26 cellular contexts compared by ENCODE assay signal in the genomic region with DNA sequence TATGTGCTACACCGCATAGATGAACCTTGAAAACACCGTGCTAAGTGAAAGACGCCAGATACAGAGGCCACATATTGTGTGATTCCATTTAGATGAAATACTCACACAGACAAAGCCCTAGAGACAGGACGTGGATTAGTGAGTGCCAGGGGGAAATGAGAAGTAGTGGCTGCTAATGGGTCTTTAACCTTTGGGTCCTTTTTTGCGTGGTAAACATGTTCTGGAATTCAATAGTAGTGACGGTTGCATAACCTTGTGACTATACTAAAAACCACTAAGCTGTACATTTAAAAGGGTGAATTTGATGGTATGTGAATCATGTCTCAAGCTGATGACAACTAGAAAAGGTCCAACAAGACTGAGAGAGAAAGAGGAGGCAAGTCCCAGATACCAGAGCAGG. TPM values are rescaled to one million over a fixed set of nuclear protein-coding genes. Genes with fewer than 3 reads are reported as not detected.
"Had no signal": no experiment of that assay in that cellular context is flagged by ENCODE, and none has a peak within 500 bp of the region (broad histone marks: within the 10 kb centered on the region; RNA-seq: fewer than 3 reads in every experiment).

No MANE protein-coding gene starts in this region.

- H3K27ac Mint-ChIP-seq: activated CD8-positive, alpha-beta memory T cell treated with anti-CD3 and anti-CD28 coated beads, Interleukin-2, amount 10 ng/mL, durations not matched to agents 7 days and 5 days; activated CD8-positive, alpha-beta T cell treated with anti-CD3 and anti-CD28 coated beads for 36 hours; activated naive CD8-positive, alpha-beta T cell treated with anti-CD3 and anti-CD28 coated beads, Interleukin-2, amount 50 U/mL, for 24 hours; brain; dendritic cell treated with granulocyte-macrophage colony-stimulating factor and Interleukin-4, amounts not matched to agents 40 ng/mL and 50 ng/mL, for 4 days; stimulated activated memory B cell treated with anti-CD40 and anti-IgM and Interleukin-4, amounts not matched to agents 10 μg/mL and 1 μg/mL and 100 μg/mL, for 72 hours; T-helper 1 cell treated with Interleukin-12 subunit alpha and Interleukin-12 subunit beta and Interleukin-4 antibody, amounts not matched to agents 30 μg/mL and 1 μg/mL, for 36 hours had no signal

- H3K4me1 ChIP-seq: gastrocnemius medialis, right lobe of liver, transverse colon, vagina had no signal

- ATAC-seq: activated CD8-positive, alpha-beta memory T cell treated with anti-CD3 and anti-CD28 coated beads, Interleukin-2, amount 10 ng/mL, durations not matched to agents 7 days and 5 days; activated CD8-positive, alpha-beta T cell treated with anti-CD3 and anti-CD28 coated beads for 36 hours; activated naive CD8-positive, alpha-beta T cell treated with anti-CD3 and anti-CD28 coated beads, Interleukin-2, amount 50 U/mL, for 24 hours; esophagus mucosa; gastrocnemius medialis; left colon; right lobe of liver; stimulated activated memory B cell treated with anti-CD40 and anti-IgM and Interleukin-4, amounts not matched to agents 10 μg/mL and 1 μg/mL and 100 μg/mL, for 72 hours had no signal

- H3K4me3 Mint-ChIP-seq: activated CD8-positive, alpha-beta memory T cell treated with anti-CD3 and anti-CD28 coated beads, Interleukin-2, amount 10 ng/mL, durations not matched to agents 7 days and 5 days; activated CD8-positive, alpha-beta T cell treated with anti-CD3 and anti-CD28 coated beads for 36 hours; activated naive CD8-positive, alpha-beta T cell treated with anti-CD3 and anti-CD28 coated beads, Interleukin-2, amount 50 U/mL, for 24 hours; brain; dendritic cell treated with granulocyte-macrophage colony-stimulating factor and Interleukin-4, amounts not matched to agents 40 ng/mL and 50 ng/mL, for 4 days; stimulated activated memory B cell treated with anti-CD40 and anti-IgM and Interleukin-4, amounts not matched to agents 10 μg/mL and 1 μg/mL and 100 μg/mL, for 72 hours; T-helper 1 cell treated with Interleukin-12 subunit alpha and Interleukin-12 subunit beta and Interleukin-4 antibody, amounts not matched to agents 30 μg/mL and 1 μg/mL, for 36 hours had no signal

- H3K4me1 Mint-ChIP-seq: activated CD8-positive, alpha-beta memory T cell treated with anti-CD3 and anti-CD28 coated beads, Interleukin-2, amount 10 ng/mL, durations not matched to agents 7 days and 5 days; activated naive CD8-positive, alpha-beta T cell treated with anti-CD3 and anti-CD28 coated beads, Interleukin-2, amount 50 U/mL, for 24 hours; brain; stimulated activated memory B cell treated with anti-CD40 and anti-IgM and Interleukin-4, amounts not matched to agents 10 μg/mL and 1 μg/mL and 100 μg/mL, for 72 hours had no signal

- H3K36me3 ChIP-seq: gastrocnemius medialis, right lobe of liver, transverse colon, vagina had no signal

- H3K27me3 ChIP-seq: right lobe of liver, vagina had no signal

- H3K9me3 Mint-ChIP-seq: activated CD8-positive, alpha-beta T cell treated with anti-CD3 and anti-CD28 coated beads for 36 hours; activated naive CD8-positive, alpha-beta T cell treated with anti-CD3 and anti-CD28 coated beads, Interleukin-2, amount 50 U/mL, for 24 hours; dendritic cell treated with granulocyte-macrophage colony-stimulating factor and Interleukin-4, amounts not matched to agents 40 ng/mL and 50 ng/mL, for 4 days; stimulated activated memory B cell treated with anti-CD40 and anti-IgM and Interleukin-4, amounts not matched to agents 10 μg/mL and 1 μg/mL and 100 μg/mL, for 72 hours; T-helper 1 cell treated with Interleukin-12 subunit alpha and Interleukin-12 subunit beta and Interleukin-4 antibody, amounts not matched to agents 30 μg/mL and 1 μg/mL, for 36 hours had no signal

- FAIRE-seq: keratinocyte, small intestine had no signal

- H3K27ac ChIP-seq: gastrocnemius medialis, right lobe of liver, transverse colon, vagina had no signal

- DNase-seq: activated CD4-positive, alpha-beta T cell treated with anti-CD3 and anti-CD28 coated beads for 48 hours; activated CD8-positive, alpha-beta memory T cell treated with anti-CD3 and anti-CD28 coated beads, Interleukin-2, amount 10 ng/mL, durations not matched to agents 7 days and 5 days; activated CD8-positive, alpha-beta T cell treated with anti-CD3 and anti-CD28 coated beads for 36 hours; activated gamma-delta T cell; activated naive CD4-positive, alpha-beta T cell treated with anti-CD3 and anti-CD28 coated beads, Interleukin-2, amount 50 U/mL, for 16 hours; activated naive CD8-positive, alpha-beta T cell treated with anti-CD3 and anti-CD28 coated beads, Interleukin-2, amount 50 U/mL, for 24 hours; activated T-cell treated with anti-CD3 and anti-CD28 coated beads for 4 hours; anterior cingulate cortex; effector memory CD4-positive, alpha-beta T cell; gastrocnemius medialis; left colon; mesenchymal stem cell; occipital lobe; right lobe of liver; small intestine; stimulated activated CD4-positive, alpha-beta T cell treated with anti-CD3 and anti-CD28 coated beads, Interleukin-2, amount 100 ng/mL, for 24 hours; T1000; transverse colon had no signal

- H3K4me3 ChIP-seq: gastrocnemius medialis, right lobe of liver, transverse colon, vagina had no signal

- H3K9me3 ChIP-seq: gastrocnemius medialis, right lobe of liver, transverse colon, vagina had no signal

- H3K36me3 Mint-ChIP-seq: activated CD8-positive, alpha-beta memory T cell treated with anti-CD3 and anti-CD28 coated beads, Interleukin-2, amount 10 ng/mL, durations not matched to agents 7 days and 5 days; brain had no signal

RNA-seq across cellular contexts. Expression of a gene that starts 15.6 kb away (rescaled TPM):
- total RNA-seq: cardiac septum, esophagus mucosa, gastrocnemius medialis, left colon, right lobe of liver, transverse colon, vagina had no signal
